In the genomic region with DNA sequence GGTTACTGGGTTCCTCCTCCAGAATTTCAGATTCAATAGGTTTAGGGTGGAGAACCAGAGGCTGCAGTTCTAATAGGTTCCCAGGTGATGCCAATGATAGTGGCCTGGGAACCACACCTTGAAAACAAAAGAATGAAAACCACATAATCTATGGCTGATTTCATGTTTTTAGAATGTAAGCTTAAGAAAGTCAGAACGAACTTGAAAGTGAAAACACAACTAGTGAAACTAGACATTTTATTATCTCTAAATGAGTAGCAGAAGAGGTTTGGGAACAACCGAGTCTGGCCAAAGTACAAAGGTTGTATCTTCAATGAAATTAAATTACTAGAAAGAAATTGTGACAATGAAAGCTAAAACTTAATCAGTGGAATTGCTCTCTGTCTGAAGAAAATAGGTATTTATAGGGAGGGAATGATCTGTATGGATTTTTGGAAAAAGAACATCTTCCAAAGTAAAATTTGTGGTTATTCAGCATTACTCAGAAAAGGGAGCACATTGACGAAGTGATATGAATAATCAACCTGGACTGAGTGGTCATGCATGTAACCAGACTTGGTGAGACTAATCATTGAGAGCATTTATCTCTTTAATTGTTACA, we compare ENCODE assay signal across 1 cellular context.
TF ChIP-seq lines count a peak whose summit lies in the region.

No MANE protein-coding gene starts in this region.

TF ChIP-seq in HepG2, 621 proteins besides CTCF, POLR2A, EP300 and RAD21 (continued from another document):
- TF ChIP-seq, protein P1, sequence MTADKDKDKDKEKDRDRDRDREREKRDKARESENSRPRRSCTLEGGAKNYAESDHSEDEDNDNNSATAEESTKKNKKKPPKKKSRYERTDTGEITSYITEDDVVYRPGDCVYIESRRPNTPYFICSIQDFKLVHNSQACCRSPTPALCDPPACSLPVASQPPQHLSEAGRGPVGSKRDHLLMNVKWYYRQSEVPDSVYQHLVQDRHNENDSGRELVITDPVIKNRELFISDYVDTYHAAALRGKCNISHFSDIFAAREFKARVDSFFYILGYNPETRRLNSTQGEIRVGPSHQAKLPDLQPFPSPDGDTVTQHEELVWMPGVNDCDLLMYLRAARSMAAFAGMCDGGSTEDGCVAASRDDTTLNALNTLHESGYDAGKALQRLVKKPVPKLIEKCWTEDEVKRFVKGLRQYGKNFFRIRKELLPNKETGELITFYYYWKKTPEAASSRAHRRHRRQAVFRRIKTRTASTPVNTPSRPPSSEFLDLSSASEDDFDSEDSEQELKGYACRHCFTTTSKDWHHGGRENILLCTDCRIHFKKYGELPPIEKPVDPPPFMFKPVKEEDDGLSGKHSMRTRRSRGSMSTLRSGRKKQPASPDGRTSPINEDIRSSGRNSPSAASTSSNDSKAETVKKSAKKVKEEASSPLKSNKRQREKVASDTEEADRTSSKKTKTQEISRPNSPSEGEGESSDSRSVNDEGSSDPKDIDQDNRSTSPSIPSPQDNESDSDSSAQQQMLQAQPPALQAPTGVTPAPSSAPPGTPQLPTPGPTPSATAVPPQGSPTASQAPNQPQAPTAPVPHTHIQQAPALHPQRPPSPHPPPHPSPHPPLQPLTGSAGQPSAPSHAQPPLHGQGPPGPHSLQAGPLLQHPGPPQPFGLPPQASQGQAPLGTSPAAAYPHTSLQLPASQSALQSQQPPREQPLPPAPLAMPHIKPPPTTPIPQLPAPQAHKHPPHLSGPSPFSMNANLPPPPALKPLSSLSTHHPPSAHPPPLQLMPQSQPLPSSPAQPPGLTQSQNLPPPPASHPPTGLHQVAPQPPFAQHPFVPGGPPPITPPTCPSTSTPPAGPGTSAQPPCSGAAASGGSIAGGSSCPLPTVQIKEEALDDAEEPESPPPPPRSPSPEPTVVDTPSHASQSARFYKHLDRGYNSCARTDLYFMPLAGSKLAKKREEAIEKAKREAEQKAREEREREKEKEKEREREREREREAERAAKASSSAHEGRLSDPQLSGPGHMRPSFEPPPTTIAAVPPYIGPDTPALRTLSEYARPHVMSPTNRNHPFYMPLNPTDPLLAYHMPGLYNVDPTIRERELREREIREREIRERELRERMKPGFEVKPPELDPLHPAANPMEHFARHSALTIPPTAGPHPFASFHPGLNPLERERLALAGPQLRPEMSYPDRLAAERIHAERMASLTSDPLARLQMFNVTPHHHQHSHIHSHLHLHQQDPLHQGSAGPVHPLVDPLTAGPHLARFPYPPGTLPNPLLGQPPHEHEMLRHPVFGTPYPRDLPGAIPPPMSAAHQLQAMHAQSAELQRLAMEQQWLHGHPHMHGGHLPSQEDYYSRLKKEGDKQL (CRISPR knock-in tag; IDR thresholded peaks at IDR 0.05; ENCODE audit: low read depth), result no peak
- TF ChIP-seq TBX2 (CRISPR knock-in tag; IDR thresholded peaks at IDR 0.05; ENCODE audit: borderline replicate concordance), result no peak
